8 cellular contexts compared by ENCODE assay signal in the genomic region with DNA sequence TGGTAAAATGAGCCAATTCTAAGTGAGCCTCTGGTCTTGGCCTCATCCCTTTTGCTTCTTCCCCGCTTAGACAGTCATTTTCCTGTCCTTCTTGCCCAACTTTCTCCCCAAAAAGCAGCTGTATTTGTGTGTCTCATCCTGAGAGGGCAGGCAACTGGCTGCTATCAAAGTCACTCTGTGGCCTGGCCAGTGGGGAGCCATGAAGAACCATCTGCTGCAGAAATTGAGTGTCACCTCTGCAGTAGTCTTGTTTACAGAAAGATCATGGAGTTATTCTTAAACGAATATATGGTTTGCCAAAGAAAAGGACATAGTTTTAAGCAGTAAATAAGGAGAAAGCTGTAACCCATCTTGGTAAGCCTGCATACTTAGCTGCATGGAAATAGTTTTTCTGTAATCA.
"Had no signal": no experiment of that assay in that cellular context is flagged by ENCODE, and none has a peak within 500 bp of the region (broad histone marks: within the 10 kb centered on the region; RNA-seq: fewer than 3 reads in every experiment).

No MANE protein-coding gene starts in this region.

- H3K4me3 ChIP-seq: HAP-1, K562 had no signal

- H3K4me1 ChIP-seq: HAP-1 had no signal

- H3K4me3 Mint-ChIP-seq: HFFc6 had no signal

- H3K27ac Mint-ChIP-seq: HFFc6 had no signal

- ATAC-seq: HCT116, K562 had no signal

- H3K36me3 ChIP-seq: HAP-1 had no signal

- DNase-seq: GOT3, H7, HFFc6, IMR-90, KG1 had no signal
